ENCODE assay signal across 8 cellular contexts in the genomic region with DNA sequence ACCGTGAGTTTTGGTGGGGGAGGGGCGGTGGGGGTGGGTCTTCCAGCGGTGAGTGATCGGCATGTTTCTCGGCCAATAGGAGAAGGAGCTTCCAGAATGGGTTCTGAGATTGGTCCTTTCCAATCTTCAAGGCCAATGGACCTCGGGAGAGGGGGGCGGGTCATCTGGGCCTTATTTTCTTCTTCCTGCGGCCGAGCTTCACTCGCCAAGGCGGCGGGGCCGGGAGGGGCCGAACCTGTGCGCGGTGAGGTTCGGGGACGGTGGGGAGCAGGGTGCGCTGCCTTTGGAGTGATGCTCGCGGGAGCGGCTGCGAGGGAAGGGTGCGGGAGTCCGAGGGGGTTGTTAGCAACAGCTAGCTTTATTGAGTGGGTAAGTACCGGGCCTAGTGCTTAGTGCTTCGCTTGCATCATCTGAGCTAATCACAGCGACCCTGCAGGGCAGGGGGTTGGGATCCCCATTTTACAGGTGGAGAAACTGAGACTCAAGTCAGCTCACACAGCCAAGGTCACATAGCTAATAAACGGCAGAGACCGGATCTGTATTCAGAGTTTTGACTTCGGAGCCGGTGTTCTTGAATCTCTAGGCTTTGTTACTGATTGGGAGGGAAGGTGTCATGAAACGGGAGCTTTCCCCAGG. TPM values are rescaled to one million over a fixed set of nuclear protein-coding genes. Genes with fewer than 3 reads are reported as not detected.
DNase-seq lines count a peak whose midpoint lies in the region; ATAC-seq and TF ChIP-seq lines count a peak whose summit lies in the region.

No MANE protein-coding gene starts in this region.

- H3K27me3 ChIP-seq in heart left ventricle (no peaks in the 10 kb centered on the region), trophoblast cell (ENCODE audit: insufficient read depth, low read length) (no peaks in the 10 kb centered on the region)

- H3K23ac ChIP-seq in trophoblast cell (ENCODE audit: low read length), result no peak overlapping the region

- peak overlapping the region; percentile 66 for H3K4ac ChIP-seq in trophoblast cell (ENCODE audit: low read depth, low read length)

- peak overlapping the region; percentile 96 for H3K4me3 Mint-ChIP-seq in activated naive CD8-positive, alpha-beta T cell treated with anti-CD3 and anti-CD28 coated beads, Interleukin-2, amount 50 U/mL, for 24 hours
- peak overlapping the region; percentile 96 for H3K4me3 Mint-ChIP-seq in type B pancreatic cell

- TF ChIP-seq CTCF in GM12864 (IDR thresholded peaks at IDR 0.05; ENCODE audit: low read depth, low read length, missing control alignments) (no peak), heart left ventricle (IDR thresholded peaks at IDR 0.05) (no peak), type B pancreatic cell (conservative IDR thresholded peaks at IDR 0.05) (no peak)

- peak overlapping the region; percentile 99 for H3K9ac ChIP-seq in trophoblast cell (ENCODE audit: low read length)

- H3K27ac ChIP-seq in heart left ventricle (peak overlapping the region in 11 of 12 donors; percentile 87 to 97 (median 94)), trophoblast cell (ENCODE audit: low read depth, low read length) (peak overlapping the region; percentile 94)

- peaks cover 1% of the 10 kb centered on the region for H3K27me3 Mint-ChIP-seq in activated naive CD8-positive, alpha-beta T cell treated with anti-CD3 and anti-CD28 coated beads, Interleukin-2, amount 50 U/mL, for 24 hours
- peaks cover 1% of the 10 kb centered on the region for H3K27me3 Mint-ChIP-seq in type B pancreatic cell

- ATAC-seq in HG02642 (IDR thresholded peaks at IDR 0.05; ENCODE audit: poor library complexity, unreplicated experiment), result peak; percentile 71
- peak; percentile 74 for ATAC-seq in activated naive CD8-positive, alpha-beta T cell treated with anti-CD3 and anti-CD28 coated beads, Interleukin-2, amount 50 U/mL, for 24 hours
- ATAC-seq in heart left ventricle, result peak; percentile 86 to 92 (median 92)

- 0 to 1% (median 0%) methylated on average over 28 to 33 of the region's 33 CpGs for WGBS in heart left ventricle, 4 donors
- WGBS in trophoblast cell (ENCODE audit: extremely low coverage, insufficient coverage, insufficient read length), result no CpG with 5 or more reads among the region's 33 CpGs

- DNase-seq in GM12864 (ENCODE audit: low read depth) (peak; percentile 97), NCI-H1105 (lab: John Stamatoyannopoulos, UW) (peak; percentile 96), SKM-1 (lab: John Stamatoyannopoulos, UW; ENCODE audit: unreplicated experiment) (peak; percentile 85), heart left ventricle (peak; percentile 94 to 97 (median 97)), trophoblast cell (peak; percentile 92 to 95), type B pancreatic cell (ENCODE audit: extremely low spot score, unreplicated experiment) (peak; percentile 94)
- DNase-seq in activated naive CD8-positive, alpha-beta T cell treated with anti-CD3 and anti-CD28 coated beads, Interleukin-2, amount 50 U/mL, for 24 hours, result peak; percentile 91

- TF ChIP-seq POLR2A in heart left ventricle (IDR thresholded peaks at IDR 0.05), result peak; percentile 89 to 97

- peak overlapping the region; percentile 57 for H2AFZ ChIP-seq in trophoblast cell (ENCODE audit: insufficient read depth, low read length, poor library complexity)

- H3K79me1 ChIP-seq in trophoblast cell (ENCODE audit: low read length), result peaks cover 12% of the 10 kb centered on the region

- peaks cover 9% of the 10 kb centered on the region for H3K79me2 ChIP-seq in trophoblast cell (ENCODE audit: control insufficient read depth, insufficient read depth, low read length, poor library complexity)

- peak overlapping the region; percentile 84 for H2BK5ac ChIP-seq in trophoblast cell (ENCODE audit: low read depth, low read length, poor library complexity)

- intact Hi-C loops in heart left ventricle (cut with DNase I), result loop anchor here in 8 of 10 donors (2.0 to 10.0 kb wide), 6 partner anchors 57 to 423 kb away; partner anchors contain the start of genes ST3GAL3 (in 2 of the 8) and PTPRF (in 1 of the 8)

- H3K4me1 ChIP-seq in heart left ventricle (peaks cover 8 to 35% (median 15%) of the 10 kb centered on the region in 12 donors), trophoblast cell (ENCODE audit: control insufficient read depth in 1 of 2, insufficient read depth in 2 of 2, low read length in 2 of 2) (peaks cover 3 to 4% of the 10 kb centered on the region in 2 experiments)

- H4K12ac ChIP-seq in trophoblast cell (ENCODE audit: low read depth, low read length), result peak overlapping the region; percentile 85

- H2BK120ac ChIP-seq in trophoblast cell (ENCODE audit: insufficient read depth, low read length, poor library complexity), result peak overlapping the region; percentile 62

- peak overlapping the region; percentile 96 for H3K27ac Mint-ChIP-seq in activated naive CD8-positive, alpha-beta T cell treated with anti-CD3 and anti-CD28 coated beads, Interleukin-2, amount 50 U/mL, for 24 hours
- H3K27ac Mint-ChIP-seq in type B pancreatic cell, result peak overlapping the region; percentile 95

- H3K36me3 ChIP-seq in heart left ventricle (peaks cover 0 to 29% (median 23%) of the 10 kb centered on the region in 9 donors), trophoblast cell (ENCODE audit: control insufficient read depth in 1 of 2, insufficient read depth in 2 of 2, low read length in 2 of 2) (peaks cover 7 to 12% of the 10 kb centered on the region in 2 experiments)

- H3K36me3 Mint-ChIP-seq in activated naive CD8-positive, alpha-beta T cell treated with anti-CD3 and anti-CD28 coated beads, Interleukin-2, amount 50 U/mL, for 24 hours (ENCODE audit: low read depth), result peaks cover 8% of the 10 kb centered on the region
- H3K36me3 Mint-ChIP-seq in type B pancreatic cell, result peaks cover 10% of the 10 kb centered on the region

- H2AK5ac ChIP-seq in trophoblast cell (ENCODE audit: low read length), result peak overlapping the region; percentile 51

- peak overlapping the region; percentile 80 for H3K4me2 ChIP-seq in trophoblast cell (ENCODE audit: low read length)

- H3K4me3 ChIP-seq in GM12864 (ENCODE audit: low read depth, low read length), result peak overlapping the region; percentile 77
- H3K4me3 ChIP-seq in heart left ventricle, result peak overlapping the region; percentile 65 to 92 (median 82)
- H3K4me3 ChIP-seq in trophoblast cell (ENCODE audit: low read depth, low read length), result peak overlapping the region; percentile 97

- H3K18ac ChIP-seq in trophoblast cell (ENCODE audit: low read length), result peak overlapping the region; percentile 84

- no peaks in the 10 kb centered on the region for H3K9me3 ChIP-seq in heart left ventricle
- no peaks in the 10 kb centered on the region for H3K9me3 ChIP-seq in trophoblast cell (ENCODE audit: insufficient read depth, low read depth, low read length)

- H3K14ac ChIP-seq in trophoblast cell (ENCODE audit: low read length), result peak overlapping the region; percentile 84

- H4K8ac ChIP-seq in trophoblast cell (ENCODE audit: low read depth, low read length), result peak overlapping the region; percentile 86

- no peak overlapping the region for H2BK12ac ChIP-seq in trophoblast cell (ENCODE audit: low read length)

- H4K91ac ChIP-seq in trophoblast cell (ENCODE audit: low read depth, low read length), result peak overlapping the region; percentile 70

- H3K9me3 Mint-ChIP-seq in activated naive CD8-positive, alpha-beta T cell treated with anti-CD3 and anti-CD28 coated beads, Interleukin-2, amount 50 U/mL, for 24 hours, result no peaks in the 10 kb centered on the region
- no peaks in the 10 kb centered on the region for H3K9me3 Mint-ChIP-seq in type B pancreatic cell

- peaks cover 34% of the 10 kb centered on the region for H3K4me1 Mint-ChIP-seq in activated naive CD8-positive, alpha-beta T cell treated with anti-CD3 and anti-CD28 coated beads, Interleukin-2, amount 50 U/mL, for 24 hours
- peaks cover 20% of the 10 kb centered on the region for H3K4me1 Mint-ChIP-seq in type B pancreatic cell (ENCODE audit: unreplicated experiment)

RNA-seq across cellular contexts. Expression of gene KDM4A, which starts 0.5 kb away (rescaled TPM):
- total RNA-seq in heart left ventricle (10 to 100 TPM; 10.7 to 32.2 (median 18.5) TPM), type B pancreatic cell (ENCODE audit: low replicate concordance) (55.3 and 67.8 TPM in 2 replicates)
- 1 to 10 TPM; 5.6 to 9.5 TPM for polyA plus RNA-seq in heart left ventricle
- polyA plus RNA-seq in trophoblast cell (2013), result 20.5 and 21.9 TPM in 2 replicates

RNA-seq across cellular contexts. Expression of gene ST3GAL3, which starts 56.9 kb away (rescaled TPM):
- 10 to 100 TPM; 23.5 to 31.7 (median 26.8) TPM for total RNA-seq in heart left ventricle
- polyA plus RNA-seq in heart left ventricle, result 10 to 100 TPM; 14.4 to 24.6 TPM
- 3.6 and 4.8 TPM in 2 replicates for polyA plus RNA-seq in trophoblast cell (2013)
- total RNA-seq in type B pancreatic cell (ENCODE audit: low replicate concordance), result 6.4 and 24.4 TPM in 2 replicates

Comparison
In these comparisons a context has a peak if more than half of its experiments do, and no peak if none do; other contexts are left out.
1. Peak in every context shown above with its lines: DNase-seq, ATAC-seq, H3K4me3 ChIP-seq and H3K27ac ChIP-seq.